Comparison of ENCODE assay signal across 9 cellular contexts in genomic region chr10:103493362-103493871, GRCh38. TPM values are rescaled to one million over a fixed set of nuclear protein-coding genes. Genes with fewer than 3 reads are reported as not detected.
DNase-seq lines count a peak whose midpoint lies in the region; ATAC-seq and TF ChIP-seq lines count a peak whose summit lies in the region.
"Had no signal": no experiment of that assay in that cellular context is flagged by ENCODE, and none has a peak within 500 bp of the region (broad histone marks: within the 10 kb centered on the region; RNA-seq: fewer than 3 reads in every experiment).

TSS of gene NEURL1 (plus strand) at chr10:103493705. CDS start at chr10:103494388, 683 bp downstream.

- no peaks in the 10 kb centered on the region for H3K36me3 Mint-ChIP-seq in stimulated activated effector memory CD8-positive, alpha-beta T cell treated with anti-CD3 and anti-CD28 coated beads, Interleukin-12 subunit alpha, Interleukin-12 subunit beta, amount 100 ng/mL, for 72 hours

- peaks cover 38% of the 10 kb centered on the region for H3K4me1 Mint-ChIP-seq in stimulated activated effector memory CD8-positive, alpha-beta T cell treated with anti-CD3 and anti-CD28 coated beads, Interleukin-12 subunit alpha, Interleukin-12 subunit beta, amount 100 ng/mL, for 72 hours

- no peak within 1 kb of the TSS for H3K27ac ChIP-seq in mammary epithelial cell (ENCODE audit: insufficient read depth, low read depth, low read length)
- H3K27ac ChIP-seq in liver (ENCODE audit: low read depth in 1 of 2, low read length in 2 of 2) = no peak within 1 kb of the TSS
- no peak within 1 kb of the TSS for H3K27ac ChIP-seq in RWPE1
- H3K27ac ChIP-seq: SJSA1 had no signal

- dilution Hi-C loops in mammary epithelial cell (cut with HindIII; ENCODE audit: low sequenced_read_pairs) = loop anchor here (5.0 kb wide), 4 partner anchors 34 to 96 kb away; partner anchors contain the start of genes ATP5MK, CALHM2 and PDCD11

- peak within 1 kb of the TSS; percentile 75 for H3K4me3 Mint-ChIP-seq in stimulated activated effector memory CD8-positive, alpha-beta T cell treated with anti-CD3 and anti-CD28 coated beads, Interleukin-12 subunit alpha, Interleukin-12 subunit beta, amount 100 ng/mL, for 72 hours

- peak within 1 kb of the TSS; percentile 90 for H3K4me2 ChIP-seq in mammary epithelial cell (ENCODE audit: insufficient read depth, low read depth, low read length)

- TF ChIP-seq CTCF in mammary epithelial cell (conservative IDR thresholded peaks at IDR 0.05 in 1 of 2, IDR thresholded peaks at IDR 0.05 in 1 of 2; ENCODE audit: extremely low read depth in 1 of 2, insufficient read depth in 1 of 2, low read depth in 1 of 2, low read length in 2 of 2) (no peak), liver (IDR thresholded peaks at IDR 0.05; ENCODE audit: low read depth, low read length, missing input control) (no peak), RWPE1 (conservative IDR thresholded peaks at IDR 0.05; ENCODE audit: low read depth) (no peak)

- intact Hi-C loops in mammary epithelial cell (cut with micrococcal nuclease) = loop anchor here (5.0 kb wide), 3 partner anchors 49 to 389 kb away; no protein-coding TSS in a partner anchor

- TF ChIP-seq RAD21 in liver (IDR thresholded peaks at IDR 0.05) = no peak

- peak within 1 kb of the TSS; percentile 57 for H3K4me3 ChIP-seq in GM08714 (ENCODE audit: low read length)
- H3K4me3 ChIP-seq in mammary epithelial cell (replicated peaks in 1 of 3; ENCODE audit: insufficient read depth in 1 of 3, low read depth in 2 of 3, low read length in 3 of 3) = peak within 1 kb of the TSS; percentile 25 to 54 (median 45)
- peak within 1 kb of the TSS in 2 of 3 donors; percentile 30 to 62 for H3K4me3 ChIP-seq in liver (ENCODE audit: low read depth in 1 of 3, low read length in 3 of 3)
- H3K4me3 ChIP-seq: SJSA1 had no signal

- DNase-seq in NCI-H510A (lab: John Stamatoyannopoulos, UW) (peak; percentile 89), mammary epithelial cell (no peak), SHP77 treated with DMSO at 0.1 percent for 48 hours (lab: John Stamatoyannopoulos, UW) (no peak), RWPE1 (ENCODE audit: low spot score) (no peak)
- peak in 1 of 2 donors; percentile 58 for DNase-seq in stimulated activated effector memory CD8-positive, alpha-beta T cell treated with anti-CD3 and anti-CD28 coated beads, Interleukin-12 subunit alpha, Interleukin-12 subunit beta, amount 100 ng/mL, for 72 hours (ENCODE audit: low spot score in 2 of 2)

- no TSS peak for BruUV-seq in mammary epithelial cell (replicated peaks; lab: Mats Ljungman, UMichigan)

- H3K27ac Mint-ChIP-seq in stimulated activated effector memory CD8-positive, alpha-beta T cell treated with anti-CD3 and anti-CD28 coated beads, Interleukin-12 subunit alpha, Interleukin-12 subunit beta, amount 100 ng/mL, for 72 hours = no peak within 1 kb of the TSS

- no peaks in the 10 kb centered on the region for H3K9me3 Mint-ChIP-seq in stimulated activated effector memory CD8-positive, alpha-beta T cell treated with anti-CD3 and anti-CD28 coated beads, Interleukin-12 subunit alpha, Interleukin-12 subunit beta, amount 100 ng/mL, for 72 hours

- 6% methylated on average over 12 of the region's 57 CpGs for WGBS in mammary epithelial cell (ENCODE audit: low coverage, missing lambda C conversion rate)
- WGBS in liver = 6% methylated on average over 57 of the region's 57 CpGs

- H3K4me1 ChIP-seq in mammary epithelial cell (ENCODE audit: insufficient read depth, low read length) (peaks cover 40% of the 10 kb centered on the region), liver (ENCODE audit: control insufficient read depth in 4 of 4, insufficient read depth in 4 of 4, low read length in 3 of 4) (peaks cover 2 to 14% (median 9%) of the 10 kb centered on the region in 4 donors)

- H4K20me1 ChIP-seq in mammary epithelial cell (ENCODE audit: insufficient read depth, low read length) = no peaks in the 10 kb centered on the region

- peak within 1 kb of the TSS; percentile 83 for H2AFZ ChIP-seq in mammary epithelial cell (ENCODE audit: low read depth, low read length)

- no peak within 1 kb of the TSS for H3K9ac ChIP-seq in mammary epithelial cell (ENCODE audit: insufficient read depth, low read length)
- no peak within 1 kb of the TSS for H3K9ac ChIP-seq in liver (ENCODE audit: low read depth in 1 of 2, low read length in 2 of 2)

- CTCF ChIA-PET in mammary epithelial cell (lab: Charles Lee; ENCODE audit: low non-redundant PET) = interaction anchor here (0.6 kb wide), 1 partner anchor 35 kb away, joined by 8 read pairs; no protein-coding TSS in a partner anchor
- CTCF ChIA-PET in RWPE1 (lab: Yijun Ruan, JAX) = interaction anchor here (0.7 to 1.7 kb wide), 4 partner anchors 12 to 193 kb away, joined by 3 to 8 read pairs (median 5); no protein-coding TSS in a partner anchor

- POLR2A ChIA-PET in RWPE1 (lab: Yijun Ruan, JAX; ENCODE audit: low non-redundant PET) = interaction anchor here (0.6 to 0.7 kb wide), 2 partner anchors 91 to 643 kb away, joined by 3 read pairs; no protein-coding TSS in a partner anchor

- H3K9me3 ChIP-seq in mammary epithelial cell (replicated peaks; ENCODE audit: insufficient read depth, low read length) = no peaks in the 10 kb centered on the region
- no peaks in the 10 kb centered on the region for H3K9me3 ChIP-seq in liver (ENCODE audit: control insufficient read depth in 4 of 4, low read length in 3 of 4)

- no peaks in the 10 kb centered on the region for H3K27me3 ChIP-seq in mammary epithelial cell (ENCODE audit: insufficient read depth, low read length)
- peaks cover 0 to 8% (median 5%) of the 10 kb centered on the region in 4 donors for H3K27me3 ChIP-seq in liver (ENCODE audit: control insufficient read depth in 4 of 4, insufficient read depth in 4 of 4, low read length in 3 of 4)

- in situ Hi-C loops in mammary epithelial cell (cut with MboI; ENCODE audit: low sequenced_read_pairs in 2 of 2) = no loop called here

- peak; percentile 5 for ATAC-seq in stimulated activated effector memory CD8-positive, alpha-beta T cell treated with anti-CD3 and anti-CD28 coated beads, Interleukin-12 subunit alpha, Interleukin-12 subunit beta, amount 100 ng/mL, for 72 hours
- ATAC-seq in HG03139 (IDR thresholded peaks at IDR 0.05; ENCODE audit: unreplicated experiment) = no peak

- H3K36me3 ChIP-seq in mammary epithelial cell (ENCODE audit: insufficient read depth, low read length) = no peaks in the 10 kb centered on the region
- no peaks in the 10 kb centered on the region for H3K36me3 ChIP-seq in liver (ENCODE audit: control insufficient read depth in 4 of 4, insufficient read depth in 3 of 4, low read depth in 1 of 4, low read length in 3 of 4)
- H3K36me3 ChIP-seq: SJSA1 had no signal

- H3K79me2 ChIP-seq in mammary epithelial cell (ENCODE audit: insufficient read depth, low read length) = no peaks in the 10 kb centered on the region

TF ChIP-seq in liver, 16 proteins besides CTCF, POLR2A, EP300 and RAD21:
- TF ChIP-seq HNF4A (conservative IDR thresholded peaks at IDR 0.05) (no peak), HNF4G (IDR thresholded peaks at IDR 0.05) (no peak), ZBTB33 (IDR thresholded peaks at IDR 0.05) (no peak), FOXA2 (IDR thresholded peaks at IDR 0.05) (no peak), YY1 (IDR thresholded peaks at IDR 0.05) (no peak), REST (IDR thresholded peaks at IDR 0.05) (no peak), EGR1 (IDR thresholded peaks at IDR 0.05; ENCODE audit: low read depth in 2 of 2) (no peak), MAX (IDR thresholded peaks at IDR 0.05) (no peak)

RNA-seq across cellular contexts. Expression of gene NEURL1, which starts in this region (rescaled TPM):
- total RNA-seq in mammary epithelial cell = 1 to 10 TPM in 1 of 2 donors, under 1 TPM in 1; 0.50 to 1.1 TPM
- polyA plus RNA-seq in mammary epithelial cell = 0.10 TPM
- not detected for polyA minus RNA-seq in mammary epithelial cell
- 1 to 10 TPM in 1 of 2 donors, under 1 TPM in 1; 0.17 to 3.9 TPM for total RNA-seq in liver
- polyA plus RNA-seq in liver = 1 to 10 TPM in 1 of 2 donors, under 1 TPM in 1; 0.11 to 1.3 TPM
- total RNA-seq: SJSA1 had no signal
